13 cellular contexts compared by ENCODE assay signal in genomic region chr17:49715221-49715620, GRCh38. TPM values are rescaled to one million over a fixed set of nuclear protein-coding genes. Genes with fewer than 3 reads are reported as not detected.
A peak's percentile ranks its signal among the peaks of the same experiment; 100 is the strongest.
DNase-seq lines count a peak whose midpoint lies in the region; ATAC-seq lines count a peak whose summit lies in the region.
"Had no signal": no experiment of that assay in that cellular context is flagged by ENCODE, and none has a peak within 500 bp of the region (broad histone marks: within the 10 kb centered on the region; RNA-seq: fewer than 3 reads in every experiment).

No MANE protein-coding gene starts in this region.

- peak; percentile 67 for ATAC-seq in stimulated activated naive CD8-positive, alpha-beta T cell treated with anti-CD3 and anti-CD28 coated beads, Interleukin-15, Interleukin-2, amounts not matched to agents 100 U/mL and 50 U/mL, for 24 hours

- H3K4me1 ChIP-seq in HAP-1: no peaks in the 10 kb centered on the region

- DNase-seq in activated naive CD4-positive, alpha-beta T cell treated with Interleukin-2 at 50 U/mL for 16 hours: peak; percentile 49
- DNase-seq in activated naive CD4-positive, alpha-beta T cell treated with anti-CD3 and anti-CD28 coated beads, Interleukin-2, amount 50 U/mL, for 16 hours: no peak
- DNase-seq in activated CD4-positive, alpha-beta T cell treated with anti-CD3 and anti-CD28 coated beads, Interleukin-2, amount 50 U/mL, for 48 hours: peak; percentile 36 to 54
- peak; percentile 25 for DNase-seq in effector CD4-positive, alpha-beta T cell
- peak; percentile 44 for DNase-seq in stimulated activated naive CD8-positive, alpha-beta T cell treated with anti-CD3 and anti-CD28 coated beads, Interleukin-15, Interleukin-2, amounts not matched to agents 100 U/mL and 50 U/mL, for 24 hours
- DNase-seq in A172 (ENCODE audit: low spot score) (no peak), NCI-H510A (lab: John Stamatoyannopoulos, UW) (no peak), HAP-1 (ENCODE audit: low spot score in 2 of 2) (no peak)
- DNase-seq: left ventricle myocardium superior, NCI-H2171, ovary, T1000, thyroid gland had no signal

- H3K9me3 ChIP-seq in HAP-1: no peaks in the 10 kb centered on the region
- H3K9me3 ChIP-seq: ovary, thyroid gland had no signal

- peaks cover 12% of the 10 kb centered on the region for H3K36me3 ChIP-seq in HAP-1 (replicated peaks)
- H3K36me3 ChIP-seq: ovary had no signal

- H3K4me3 ChIP-seq in HAP-1: no peak overlapping the region
- H3K4me3 ChIP-seq: ovary, thyroid gland had no signal

- in situ Hi-C loops in HAP-1 (cut with MboI; ENCODE audit: low sequenced_read_pairs): no loop called here

- H3K27me3 ChIP-seq in HAP-1 (ENCODE audit: low read depth): no peaks in the 10 kb centered on the region
- H3K27me3 ChIP-seq: ovary, thyroid gland had no signal

RNA-seq across cellular contexts. Expression of gene SLC35B1, which starts 7.5 kb away (rescaled TPM):
- total RNA-seq in A172 (2014; rRNA removed; shearing (Covaris generic)): 101 and 112 TPM in 2 replicates

RNA-seq across cellular contexts. Expression of gene SPOP, which starts 37.3 kb away (rescaled TPM):
- total RNA-seq in A172 (2014; rRNA removed; shearing (Covaris generic)): 36.3 and 43.9 TPM in 2 replicates

RNA-seq across cellular contexts. Expression of gene FAM117A, which starts 48.7 kb away (rescaled TPM):
- 4.6 and 12.0 TPM in 2 replicates for total RNA-seq in A172 (2014; rRNA removed; shearing (Covaris generic))

Comparison
In these comparisons a context has a peak if more than half of its experiments do, and no peak if none do; other contexts are left out.
1. DNase-seq: peak in activated naive CD4-positive, alpha-beta T cell treated with Interleukin-2 at 50 U/mL for 16 hours (single experiment), activated CD4-positive, alpha-beta T cell treated with anti-CD3 and anti-CD28 coated beads, Interleukin-2, amount 50 U/mL, for 48 hours (2 of 2), effector CD4-positive, alpha-beta T cell (single experiment) and stimulated activated naive CD8-positive, alpha-beta T cell treated with anti-CD3 and anti-CD28 coated beads, Interleukin-15, Interleukin-2, amounts not matched to agents 100 U/mL and 50 U/mL, for 24 hours (single experiment); none in activated naive CD4-positive, alpha-beta T cell treated with anti-CD3 and anti-CD28 coated beads, Interleukin-2, amount 50 U/mL, for 16 hours (single experiment), A172 (single experiment), NCI-H510A (single experiment) and HAP-1 (0 of 2).